In the genomic region with DNA sequence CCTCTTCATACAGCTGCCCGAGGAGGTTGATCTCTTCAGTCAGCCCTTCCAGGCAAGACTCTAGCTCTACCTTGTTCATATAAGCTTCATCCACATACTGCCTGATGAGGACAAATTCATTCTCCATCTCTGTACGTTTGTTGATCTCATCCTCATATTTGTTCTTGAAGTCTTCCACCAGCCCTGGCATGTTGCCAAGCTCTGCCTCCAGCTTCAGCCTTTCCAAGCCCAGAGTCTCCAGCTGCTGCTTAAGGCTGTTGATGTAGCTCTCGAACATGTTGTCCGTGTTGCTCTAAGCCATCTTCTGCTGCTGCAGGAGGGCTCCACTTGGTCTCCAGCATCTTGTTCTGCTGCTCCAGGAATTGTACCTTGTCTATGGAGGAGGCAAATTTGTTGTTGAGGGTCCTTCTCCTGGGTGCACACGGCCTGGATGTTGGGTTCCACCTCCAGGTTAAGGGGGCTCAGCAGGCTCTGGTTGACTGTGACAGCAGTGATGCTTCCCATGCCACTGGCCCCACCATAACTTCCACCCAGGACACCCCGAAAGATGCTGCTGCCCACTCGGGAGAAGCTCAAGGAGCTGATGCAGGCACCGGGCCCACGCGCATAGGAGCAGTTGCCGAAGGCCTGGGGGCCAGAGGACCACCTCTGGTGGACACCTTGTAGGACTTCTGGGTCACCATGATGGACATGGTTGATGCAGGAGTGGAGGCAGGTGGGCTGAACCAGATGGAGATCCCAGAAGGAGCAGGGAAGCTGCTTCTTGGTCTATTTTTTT, we compare ENCODE assay signal across 25 cellular contexts.
"Had no signal": no experiment of that assay in that cellular context is flagged by ENCODE, and none has a peak within 500 bp of the region (broad histone marks: within the 10 kb centered on the region; RNA-seq: fewer than 3 reads in every experiment).

No MANE protein-coding gene starts in this region.

- H3K27me3 ChIP-seq: adrenal gland, breast epithelium, esophagus muscularis mucosa, heart right ventricle, upper lobe of left lung had no signal

- ATAC-seq: activated CD4-positive, alpha-beta T cell treated with anti-CD3 and anti-CD28 coated beads for 36 hours; activated naive CD4-positive, alpha-beta T cell treated with anti-CD3 and anti-CD28 coated beads, Interleukin-2, amount 50 U/mL, for 72 hours; heart right ventricle; left ventricle myocardium superior; mucosa of descending colon; right cardiac atrium; stimulated activated naive CD8-positive, alpha-beta T cell treated with anti-CD3 and anti-CD28 coated beads, Interleukin-15, amount 100 ng/mL, for 72 hours; WTC11 had no signal

- H3K9me3 ChIP-seq: adrenal gland, breast epithelium, mucosa of descending colon, prostate gland had no signal

- H3K4me1 ChIP-seq: adrenal gland, breast epithelium, esophagus muscularis mucosa, heart right ventricle, prostate gland, upper lobe of left lung had no signal

- H3K36me3 ChIP-seq: adrenal gland, breast epithelium, esophagus muscularis mucosa, prostate gland, upper lobe of left lung had no signal

- DNase-seq: activated CD4-positive, alpha-beta T cell treated with anti-CD3 and anti-CD28 coated beads for 36 hours; activated CD4-positive, alpha-beta T cell treated with anti-CD3 and anti-CD28 coated beads, Interleukin-2, amount 50 U/mL, for 48 hours; activated gamma-delta T cell; adrenal gland; effector memory CD4-positive, alpha-beta T cell; immature natural killer cell; kidney glomerular epithelial cell; left ventricle myocardium superior; mucosa of descending colon; naive B cell; small intestine; stimulated activated CD4-positive, alpha-beta T cell treated with anti-CD3 and anti-CD28 coated beads, Interleukin-15, amount 100 ng/mL, for 24 hours; stimulated activated CD4-positive, alpha-beta T cell treated with anti-CD3 and anti-CD28 coated beads, Interleukin-2, amount 100 ng/mL, for 48 hours; stimulated activated naive CD8-positive, alpha-beta T cell treated with anti-CD3 and anti-CD28 coated beads, Interleukin-15, amount 100 ng/mL, for 72 hours had no signal

- H3K4me3 ChIP-seq: adrenal gland, breast epithelium, esophagus muscularis mucosa, heart right ventricle, mucosa of descending colon, prostate gland, upper lobe of left lung had no signal

- H3K27ac ChIP-seq: adrenal gland, breast epithelium, esophagus muscularis mucosa, heart right ventricle, prostate gland, upper lobe of left lung had no signal

- FAIRE-seq: astrocyte, endothelial cell of umbilical vein, small intestine, TTC549 had no signal
